ENCODE assay signal across 1 cellular context in the genomic region with DNA sequence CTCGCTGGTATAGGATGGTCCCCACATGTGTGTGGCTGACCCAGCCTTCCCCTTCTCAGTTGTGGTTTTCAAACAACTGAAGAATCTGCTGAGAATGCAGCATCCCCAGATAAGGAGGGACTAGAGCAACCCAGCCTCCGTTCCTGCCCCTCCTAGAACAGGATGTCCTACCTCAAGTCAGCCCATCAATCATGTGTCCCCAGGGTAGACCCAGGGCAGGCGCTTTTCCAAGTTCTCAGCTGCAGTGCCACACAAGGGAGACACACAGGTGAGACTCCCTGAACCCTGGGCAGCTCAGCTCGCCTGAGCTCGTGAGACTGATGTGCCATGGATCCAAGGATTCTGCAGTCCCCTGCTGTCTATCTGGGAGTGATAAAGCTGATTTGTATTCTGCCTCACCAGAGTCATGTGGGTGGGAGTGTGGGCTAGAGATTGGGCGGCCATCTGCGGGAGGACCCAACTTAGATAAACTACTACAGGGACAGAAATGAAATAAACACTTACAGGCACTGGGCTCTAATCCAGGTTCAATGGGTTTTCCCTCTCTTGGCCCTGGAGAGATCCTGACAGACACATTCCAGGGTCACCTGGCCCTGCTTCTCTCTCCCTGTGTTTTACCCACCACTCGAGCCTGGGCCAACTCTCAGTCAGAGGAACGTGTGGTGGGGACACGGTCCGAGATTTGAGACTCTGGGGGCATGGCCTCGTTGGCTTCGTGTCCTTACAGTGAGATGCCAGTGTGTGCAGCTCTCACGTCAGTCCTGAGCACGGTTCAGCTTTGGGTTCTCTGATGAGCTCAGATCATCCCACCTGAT.
TF ChIP-seq lines count a peak whose summit lies in the region.

No MANE protein-coding gene starts in this region.

TF ChIP-seq in SK-N-SH treated with all-trans-retinoic acid at 6 μM for 48 hours, 23 proteins besides CTCF, POLR2A, EP300 and RAD21 (continued from another document):
- TF ChIP-seq TSHZ2 (CRISPR knock-in tag; IDR thresholded peaks at IDR 0.05) (no peak), TOX (CRISPR knock-in tag; IDR thresholded peaks at IDR 0.05; ENCODE audit: borderline replicate concordance) (no peak), ZNF70 (CRISPR knock-in tag; IDR thresholded peaks at IDR 0.05) (no peak), POU6F1 (CRISPR knock-in tag; IDR thresholded peaks at IDR 0.05; ENCODE audit: borderline replicate concordance, low read depth) (no peak), CSRNP3 (CRISPR knock-in tag; IDR thresholded peaks at IDR 0.05) (no peak), SNAI2 (CRISPR knock-in tag; IDR thresholded peaks at IDR 0.05) (no peak)
